26 cellular contexts compared by ENCODE assay signal in the genomic region with DNA sequence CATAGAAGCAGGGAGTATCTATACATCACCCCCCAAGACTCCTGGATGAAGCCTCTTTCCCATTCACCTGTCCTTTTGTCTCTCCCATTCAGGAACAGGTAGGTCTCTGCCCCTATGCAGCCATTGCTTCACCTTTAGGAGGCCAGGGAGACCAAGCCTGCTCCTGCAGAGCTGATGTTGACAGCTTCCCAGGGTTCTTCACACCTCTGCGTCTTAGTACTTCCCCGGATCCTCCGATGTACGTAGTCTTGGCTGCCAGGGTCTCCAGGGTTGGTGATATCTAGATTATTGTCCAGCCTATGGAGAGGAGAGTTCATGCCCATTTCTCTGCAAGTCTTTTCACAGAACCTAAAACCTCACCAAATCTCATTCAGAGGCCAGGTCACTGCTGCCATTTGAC.
"Had no signal": no experiment of that assay in that cellular context is flagged by ENCODE, and none has a peak within 500 bp of the region (broad histone marks: within the 10 kb centered on the region; RNA-seq: fewer than 3 reads in every experiment).

No MANE protein-coding gene starts in this region.

- H3K36me3 Mint-ChIP-seq: activated CD4-positive, alpha-beta memory T cell treated with anti-CD3 and anti-CD28 coated beads for 36 hours; activated naive CD8-positive, alpha-beta T cell had no signal

- H3K27me3 Mint-ChIP-seq: activated CD4-positive, alpha-beta memory T cell treated with anti-CD3 and anti-CD28 coated beads for 36 hours; activated naive CD8-positive, alpha-beta T cell; activated T-cell treated with anti-CD3 and anti-CD28 coated beads, Interleukin-2, amount 50 U/mL, for 24 hours; central memory CD8-positive, alpha-beta T cell; dendritic cell treated with granulocyte-macrophage colony-stimulating factor and Interleukin-4, amounts not matched to agents 40 ng/mL and 50 ng/mL, for 4 days had no signal

- FAIRE-seq: astrocyte, bronchial epithelial cell had no signal

- H3K36me3 ChIP-seq: brain microvascular endothelial cell had no signal

- H3K4me3 ChIP-seq: coronary artery, dorsolateral prefrontal cortex had no signal

- ATAC-seq: activated T-cell treated with anti-CD3 and anti-CD28 coated beads, Interleukin-2, amount 50 U/mL, for 72 hours; esophagus mucosa had no signal

- H3K27me3 ChIP-seq: brain microvascular endothelial cell, dorsolateral prefrontal cortex had no signal

- H3K27ac Mint-ChIP-seq: activated CD4-positive, alpha-beta memory T cell treated with anti-CD3 and anti-CD28 coated beads for 36 hours; activated naive CD8-positive, alpha-beta T cell; activated T-cell treated with anti-CD3 and anti-CD28 coated beads, Interleukin-2, amount 50 U/mL, for 24 hours; activated T-cell treated with anti-CD3 and anti-CD28 coated beads, Interleukin-2, amount 50 U/mL, for 72 hours; dendritic cell treated with granulocyte-macrophage colony-stimulating factor and Interleukin-4, amounts not matched to agents 40 ng/mL and 50 ng/mL, for 4 days; endodermal cell had no signal

- H3K4me3 Mint-ChIP-seq: activated CD4-positive, alpha-beta memory T cell treated with anti-CD3 and anti-CD28 coated beads for 36 hours; activated naive CD8-positive, alpha-beta T cell; activated T-cell treated with anti-CD3 and anti-CD28 coated beads, Interleukin-2, amount 50 U/mL, for 24 hours; activated T-cell treated with anti-CD3 and anti-CD28 coated beads, Interleukin-2, amount 50 U/mL, for 72 hours; central memory CD8-positive, alpha-beta T cell; dendritic cell treated with granulocyte-macrophage colony-stimulating factor and Interleukin-4, amounts not matched to agents 40 ng/mL and 50 ng/mL, for 4 days; endodermal cell had no signal

- H3K9me3 Mint-ChIP-seq: activated CD4-positive, alpha-beta memory T cell treated with anti-CD3 and anti-CD28 coated beads for 36 hours; activated T-cell treated with anti-CD3 and anti-CD28 coated beads, Interleukin-2, amount 50 U/mL, for 24 hours; endodermal cell had no signal

- H3K27ac ChIP-seq: brain microvascular endothelial cell, coronary artery, dorsolateral prefrontal cortex had no signal

- DNase-seq: activated CD4-positive, alpha-beta memory T cell treated with anti-CD3 and anti-CD28 coated beads for 36 hours; activated CD4-positive, alpha-beta T cell treated with anti-CD3 and anti-CD28 coated beads for 1 hour; activated CD4-positive, alpha-beta T cell treated with anti-CD3 and anti-CD28 coated beads for 4 hours; activated CD8-positive, alpha-beta memory T cell treated with anti-CD3 and anti-CD28 coated beads, Interleukin-2, amount 50 U/mL, for 48 hours; activated gamma-delta T cell; activated naive CD4-positive, alpha-beta T cell; activated naive CD4-positive, alpha-beta T cell treated with anti-CD3 and anti-CD28 coated beads, Interleukin-2, amount 50 U/mL, for 16 hours; activated T-cell treated with anti-CD3 and anti-CD28 coated beads for 4 hours; activated T-cell treated with anti-CD3 and anti-CD28 coated beads, Interleukin-2, amount 50 U/mL, for 24 hours; activated T-cell treated with anti-CD3 and anti-CD28 coated beads, Interleukin-2, amount 50 U/mL, for 72 hours; amniotic stem cell; anterior cingulate cortex; brain microvascular endothelial cell; dorsolateral prefrontal cortex; effector memory CD4-positive, alpha-beta T cell; foreskin fibroblast; head of caudate nucleus; T-helper 2 cell had no signal
